Comparison of ENCODE assay signal across 8 cellular contexts in the genomic region with DNA sequence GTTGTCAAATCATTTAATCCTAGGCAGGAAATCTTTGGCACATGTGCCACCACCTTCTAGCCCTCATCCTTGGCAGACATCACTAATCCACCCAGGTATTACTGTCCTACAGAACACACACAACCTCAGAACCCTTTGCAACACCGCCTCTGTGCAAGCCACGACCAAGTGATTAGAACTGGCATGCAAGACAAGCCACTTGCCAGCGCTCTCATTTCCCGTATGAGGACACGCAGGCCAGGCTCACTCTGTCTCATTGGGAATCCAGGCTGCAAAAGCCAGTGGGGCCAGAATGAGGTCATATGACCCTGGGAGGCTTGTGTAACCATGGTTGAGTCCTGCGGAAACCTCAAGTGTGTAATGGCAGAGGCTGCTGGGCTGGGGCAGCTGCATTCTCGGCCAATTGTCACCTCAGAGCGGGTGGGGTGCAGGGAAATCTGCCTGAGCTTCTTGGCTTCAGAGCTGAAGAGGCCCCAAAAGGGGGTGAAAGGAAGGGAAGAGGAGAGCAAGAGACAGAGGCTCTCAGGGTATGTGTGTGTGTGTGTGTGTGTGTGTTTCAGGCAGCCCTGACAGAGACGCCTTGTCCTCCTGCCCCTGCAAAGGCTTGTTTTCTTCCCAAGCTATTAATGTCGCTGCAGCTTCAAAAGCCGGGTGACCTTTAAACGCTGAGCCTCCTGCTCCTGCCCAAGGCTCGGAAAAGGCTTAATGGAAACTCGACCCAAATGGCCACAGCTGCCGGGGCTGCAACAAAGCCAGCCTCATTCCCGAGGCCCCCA. TPM values are rescaled to one million over a fixed set of nuclear protein-coding genes. Genes with fewer than 3 reads are reported as not detected.
DNase-seq lines count a peak whose midpoint lies in the region; ATAC-seq and TF ChIP-seq lines count a peak whose summit lies in the region.

No MANE protein-coding gene starts in this region.

- in situ Hi-C loops in brain microvascular endothelial cell (cut with HindIII; ENCODE audit: low pct_ligation_motif_present, low sequenced_read_pairs): no loop called here

- H3K27ac Mint-ChIP-seq in activated T-cell treated with anti-CD3 and anti-CD28 coated beads, Interleukin-2, amount 50 U/mL, for 72 hours: no peak overlapping the region

- H3K4me3 ChIP-seq in brain microvascular endothelial cell (ENCODE audit: low read depth, low read length): peak overlapping the region; percentile 20

- no peaks in the 10 kb centered on the region for H3K36me3 ChIP-seq in brain microvascular endothelial cell (replicated peaks)

- H3K4me1 Mint-ChIP-seq in activated T-cell treated with anti-CD3 and anti-CD28 coated beads, Interleukin-2, amount 50 U/mL, for 72 hours (ENCODE audit: low read depth): no peaks in the 10 kb centered on the region

- peak overlapping the region; percentile 88 for H3K27ac ChIP-seq in brain microvascular endothelial cell

- ATAC-seq in GM18511 (IDR thresholded peaks at IDR 0.05; ENCODE audit: unreplicated experiment) (peak; percentile 30), GM19324 (IDR thresholded peaks at IDR 0.05; ENCODE audit: low FRiP score, unreplicated experiment) (no peak), GM21360 (IDR thresholded peaks at IDR 0.05; ENCODE audit: unreplicated experiment) (no peak)
- no peak for ATAC-seq in activated T-cell treated with anti-CD3 and anti-CD28 coated beads, Interleukin-2, amount 50 U/mL, for 72 hours (replicated peaks in 1 of 2)

- H3K36me3 Mint-ChIP-seq in activated T-cell treated with anti-CD3 and anti-CD28 coated beads, Interleukin-2, amount 50 U/mL, for 72 hours (ENCODE audit: insufficient read depth in 2 of 2): no peaks in the 10 kb centered on the region

- DNase-seq in NCI-H510A treated with DMSO at 0.1 percent for 48 hours (lab: John Stamatoyannopoulos, UW) (peak; percentile 95), brain microvascular endothelial cell (peak; percentile 96), hypothalamus (lab: John Stamatoyannopoulos, UW) (peak in 49 of 51 donors; percentile 38 to 95 (median 79)), putamen (ENCODE audit: low spot score) (peak; percentile 92)
- DNase-seq in activated T-cell treated with anti-CD3 and anti-CD28 coated beads, Interleukin-2, amount 50 U/mL, for 72 hours: no peak

- no peaks in the 10 kb centered on the region for H3K27me3 ChIP-seq in brain microvascular endothelial cell (replicated peaks)

- H3K9me3 Mint-ChIP-seq in activated T-cell treated with anti-CD3 and anti-CD28 coated beads, Interleukin-2, amount 50 U/mL, for 72 hours: no peaks in the 10 kb centered on the region

- TF ChIP-seq CTCF in brain microvascular endothelial cell (IDR thresholded peaks at IDR 0.05; ENCODE audit: low read depth, low read length, missing control alignments): no peak

- peaks cover 6% of the 10 kb centered on the region for H3K27me3 Mint-ChIP-seq in activated T-cell treated with anti-CD3 and anti-CD28 coated beads, Interleukin-2, amount 50 U/mL, for 72 hours (ENCODE audit: low read depth)

- H3K4me3 Mint-ChIP-seq in activated T-cell treated with anti-CD3 and anti-CD28 coated beads, Interleukin-2, amount 50 U/mL, for 72 hours: no peak overlapping the region

RNA-seq across cellular contexts. Expression of gene MRPS23, which starts 43.2 kb away (rescaled TPM):
- 10 to 100 TPM; 43.4 to 52.7 TPM for total RNA-seq in activated T-cell treated with anti-CD3 and anti-CD28 coated beads, Interleukin-2, amount 50 U/mL, for 72 hours

Comparison
In these comparisons a context has a peak if more than half of its experiments do, and no peak if none do; other contexts are left out.
1. DNase-seq: peak in NCI-H510A treated with DMSO at 0.1 percent for 48 hours (single experiment), brain microvascular endothelial cell (single experiment), hypothalamus (49 of 51) and putamen (single experiment); none in activated T-cell treated with anti-CD3 and anti-CD28 coated beads, Interleukin-2, amount 50 U/mL, for 72 hours (0 of 2).